In genomic region chr17:34163123-34163522, GRCh38 we compare ENCODE assay signal across 14 cellular contexts.
DNase-seq lines count a peak whose midpoint lies in the region; ATAC-seq and TF ChIP-seq lines count a peak whose summit lies in the region.
"Had no signal": no experiment of that assay in that cellular context is flagged by ENCODE, and none has a peak within 500 bp of the region (broad histone marks: within the 10 kb centered on the region; RNA-seq: fewer than 3 reads in every experiment).

No MANE protein-coding gene starts in this region.

- H3K9me3 Mint-ChIP-seq in progenitor cell of endocrine pancreas (ENCODE audit: low read depth) = no peaks in the 10 kb centered on the region
- peaks cover 3% of the 10 kb centered on the region for H3K9me3 Mint-ChIP-seq in activated T-helper 17 cell treated with anti-CD3 and anti-CD28 coated beads, Interleukin-2, amount 50 U/mL, for 72 hours
- H3K9me3 Mint-ChIP-seq: CD8-positive, alpha-beta T cell; HFFc6 had no signal

- H3K36me3 ChIP-seq in PC-9 (ENCODE audit: low read depth) = no peaks in the 10 kb centered on the region
- H3K36me3 ChIP-seq in fibroblast of lung (ENCODE audit: control insufficient read depth, insufficient read depth, low read length) = no peaks in the 10 kb centered on the region

- H4K20me1 ChIP-seq in PC-9 (ENCODE audit: insufficient read depth) (no peaks in the 10 kb centered on the region), fibroblast of lung (ENCODE audit: control insufficient read depth, extremely low read depth, insufficient read depth, low read length) (no peaks in the 10 kb centered on the region)

- H3K79me2 ChIP-seq in PC-9 (ENCODE audit: low read depth) = no peaks in the 10 kb centered on the region
- no peaks in the 10 kb centered on the region for H3K79me2 ChIP-seq in fibroblast of lung (ENCODE audit: control insufficient read depth, insufficient read depth, low read length)

- H3K4me3 ChIP-seq in PC-9 (no peak overlapping the region), fibroblast of lung (replicated peaks in 1 of 4; ENCODE audit: control extremely low read depth in 1 of 4, insufficient read depth in 1 of 4, low read depth in 3 of 4, low read length in 4 of 4) (no peak overlapping the region)
- H3K4me3 ChIP-seq: GM12878 had no signal

- peak overlapping the region; percentile 23 for H3K27ac Mint-ChIP-seq in progenitor cell of endocrine pancreas
- H3K27ac Mint-ChIP-seq in activated T-helper 17 cell treated with anti-CD3 and anti-CD28 coated beads, Interleukin-2, amount 50 U/mL, for 72 hours = no peak overlapping the region
- H3K27ac Mint-ChIP-seq: CD14-positive monocyte; CD8-positive, alpha-beta T cell; HFFc6 had no signal

- H3K36me3 Mint-ChIP-seq in progenitor cell of endocrine pancreas (ENCODE audit: insufficient read depth) = no peaks in the 10 kb centered on the region
- no peaks in the 10 kb centered on the region for H3K36me3 Mint-ChIP-seq in activated T-helper 17 cell treated with anti-CD3 and anti-CD28 coated beads, Interleukin-2, amount 50 U/mL, for 72 hours (ENCODE audit: low read depth)
- H3K36me3 Mint-ChIP-seq: CD14-positive monocyte; CD8-positive, alpha-beta T cell had no signal

- TF ChIP-seq CTCF in PC-9 (conservative IDR thresholded peaks at IDR 0.05) = no peak
- TF ChIP-seq CTCF in fibroblast of lung (conservative IDR thresholded peaks at IDR 0.05 in 1 of 2, IDR thresholded peaks at IDR 0.05 in 1 of 2; ENCODE audit: low read depth in 1 of 2, low read length in 2 of 2) = no peak
- TF ChIP-seq CTCF in progenitor cell of endocrine pancreas (IDR thresholded peaks at IDR 0.05; ENCODE audit: unreplicated experiment) = no peak

- H3K27ac ChIP-seq in PC-9 = no peak overlapping the region
- H3K27ac ChIP-seq in fibroblast of lung (ENCODE audit: insufficient read depth, low read length) = no peak overlapping the region

- H3K4me1 ChIP-seq in PC-9 (replicated peaks; ENCODE audit: insufficient read depth) = no peaks in the 10 kb centered on the region
- no peaks in the 10 kb centered on the region for H3K4me1 ChIP-seq in fibroblast of lung (ENCODE audit: control insufficient read depth, extremely low read depth, insufficient read depth, low read length)

- no peaks in the 10 kb centered on the region for H3F3A ChIP-seq in PC-9 (ENCODE audit: insufficient read depth, low read depth)

- peaks cover 12% of the 10 kb centered on the region for H3K27me3 ChIP-seq in PC-9 (ENCODE audit: insufficient read depth, low read depth)
- H3K27me3 ChIP-seq in fibroblast of lung (ENCODE audit: control insufficient read depth, insufficient read depth, low read length) = peaks cover 6% of the 10 kb centered on the region

- H3K4me1 Mint-ChIP-seq in progenitor cell of endocrine pancreas (ENCODE audit: low read depth) = no peaks in the 10 kb centered on the region
- no peaks in the 10 kb centered on the region for H3K4me1 Mint-ChIP-seq in activated T-helper 17 cell treated with anti-CD3 and anti-CD28 coated beads, Interleukin-2, amount 50 U/mL, for 72 hours

- H3K27me3 Mint-ChIP-seq in progenitor cell of endocrine pancreas = peaks cover 22% of the 10 kb centered on the region
- peaks cover 43% of the 10 kb centered on the region for H3K27me3 Mint-ChIP-seq in activated T-helper 17 cell treated with anti-CD3 and anti-CD28 coated beads, Interleukin-2, amount 50 U/mL, for 72 hours

- H3K4me3 Mint-ChIP-seq in progenitor cell of endocrine pancreas (ENCODE audit: low read depth) = no peak overlapping the region
- no peak overlapping the region for H3K4me3 Mint-ChIP-seq in activated T-helper 17 cell treated with anti-CD3 and anti-CD28 coated beads, Interleukin-2, amount 50 U/mL, for 72 hours
- H3K4me3 Mint-ChIP-seq: CD14-positive monocyte; CD8-positive, alpha-beta T cell; HFFc6 had no signal

- POLR2A ChIA-PET in PC-9 (lab: Charles Lee; ENCODE audit: unreplicated experiment) = interaction anchor here (0.7 kb wide), 1 partner anchor 81 kb away, joined by 3 read pairs; no protein-coding TSS in a partner anchor

- H3K9ac ChIP-seq in fibroblast of lung (ENCODE audit: insufficient read depth, low read length) = no peak overlapping the region

- H2AFZ ChIP-seq in PC-9 (no peak overlapping the region), fibroblast of lung (ENCODE audit: low read length) (no peak overlapping the region)

- H3K9me2 ChIP-seq in PC-9 (ENCODE audit: insufficient read depth) = no peaks in the 10 kb centered on the region

- intact Hi-C loops in PC-9 (cut with micrococcal nuclease; ENCODE audit: unreplicated experiment) = no loop called here
- intact Hi-C loops in Right ventricle myocardium superior (cut with DNase I) = loop anchor here (5.0 kb wide), 1 partner anchor 241 kb away; no protein-coding TSS in a partner anchor
- intact Hi-C loops in left ventricle myocardium superior (cut with micrococcal nuclease) = no loop called here

- DNase-seq in H4 (ENCODE audit: low spot score) (peak; percentile 55), PC-9 (no peak), fibroblast of lung (ENCODE audit: low read depth in 2 of 2) (peak in 1 of 2 donors; percentile 49), progenitor cell of endocrine pancreas (ENCODE audit: low spot score, unreplicated experiment) (no peak), Right ventricle myocardium superior (no peak), left ventricle myocardium superior (no peak), NCI-H748 treated with DMSO at 0.1 percent for 48 hours (lab: John Stamatoyannopoulos, UW) (no peak)
- DNase-seq: CD8-positive, alpha-beta T cell; COR-L47; DMS53 had no signal

- H3K4me2 ChIP-seq in PC-9 = peak overlapping the region; percentile 22
- peak overlapping the region; percentile 15 for H3K4me2 ChIP-seq in fibroblast of lung (ENCODE audit: extremely low read depth, insufficient read depth, low read length)

- CTCF ChIA-PET in PC-9 (lab: Charles Lee) = no interaction called here

- no peak for ATAC-seq in activated T-helper 17 cell treated with anti-CD3 and anti-CD28 coated beads, Interleukin-2, amount 50 U/mL, for 72 hours (replicated peaks)
- ATAC-seq in Right ventricle myocardium superior (ENCODE audit: poor library complexity) (no peak), left ventricle myocardium superior (no peak)
- ATAC-seq: CD8-positive, alpha-beta T cell; GM12878 had no signal

- BruUV-seq in PC-9 (replicated peaks; lab: Mats Ljungman, UMichigan) = no TSS peak

- no peaks in the 10 kb centered on the region for H3K9me3 ChIP-seq in PC-9 (ENCODE audit: insufficient read depth, low read depth)
- no peaks in the 10 kb centered on the region for H3K9me3 ChIP-seq in fibroblast of lung (ENCODE audit: control insufficient read depth, insufficient read depth, low read depth, low read length)
